ENCODE assay signal across 25 cellular contexts in genomic region chr9:129685933-129686259, GRCh38. TPM values are rescaled to one million over a fixed set of nuclear protein-coding genes. Genes with fewer than 3 reads are reported as not detected.
"Had no signal": no experiment of that assay in that cellular context is flagged by ENCODE, and none has a peak within 500 bp of the region (broad histone marks: within the 10 kb centered on the region; RNA-seq: fewer than 3 reads in every experiment).

No MANE protein-coding gene starts in this region.

- H3K36me3 ChIP-seq: esophagus muscularis mucosa, prostate gland, right lobe of liver, tibial artery, upper lobe of left lung, vagina had no signal

- H3K79me2 ChIP-seq: hepatocyte, parathyroid adenoma had no signal

- H3K4me1 ChIP-seq: esophagus muscularis mucosa, parathyroid adenoma, prostate gland, right lobe of liver, tibial artery, upper lobe of left lung had no signal

- H3K4me2 ChIP-seq: hepatocyte had no signal

- H3K9me3 ChIP-seq: esophagus muscularis mucosa, prostate gland, right lobe of liver, tibial artery, upper lobe of left lung, vagina had no signal

- DNase-seq: cortex of kidney; dorsolateral prefrontal cortex; effector CD8-positive, alpha-beta T cell; foreskin melanocyte; head of caudate nucleus; left colon; left ventricle myocardium superior; mesendoderm; naive thymus-derived CD4-positive, alpha-beta T cell; nucleus accumbens; right lobe of liver; stimulated activated CD4-positive, alpha-beta T cell treated with anti-CD3 and anti-CD28 coated beads, Interleukin-15, amount 100 ng/mL, for 24 hours; stimulated activated CD4-positive, alpha-beta T cell treated with anti-CD3 and anti-CD28 coated beads, Interleukin-1b, Interleukin-23, amount 100 ng/mL, for 48 hours; stimulated activated CD4-positive, alpha-beta T cell treated with anti-CD3 and anti-CD28 coated beads, Interleukin-4, amount 100 ng/mL, for 24 hours; tibial artery; upper lobe of left lung had no signal

- H3K9ac ChIP-seq: parathyroid adenoma had no signal

- H3K4me3 Mint-ChIP-seq: naive thymus-derived CD4-positive, alpha-beta T cell; stimulated activated memory B cell treated with anti-CD40 and anti-IgM and Interleukin-4, amounts not matched to agents 10 μg/mL and 1 μg/mL and 100 μg/mL, for 72 hours; stimulated activated naive CD8-positive, alpha-beta T cell treated with anti-CD3 and anti-CD28 coated beads, Interleukin-15, Interleukin-2, amounts not matched to agents 100 ng/mL and 50 ng/mL, for 24 hours had no signal

- H3K27ac ChIP-seq: dorsolateral prefrontal cortex, esophagus muscularis mucosa, hepatocyte, parathyroid adenoma, prostate gland, right lobe of liver, tibial artery, upper lobe of left lung, vagina had no signal

- H3K4me3 ChIP-seq: dorsolateral prefrontal cortex, esophagus muscularis mucosa, hepatocyte, prostate gland, right lobe of liver, tibial artery, upper lobe of left lung, vagina had no signal

- H3K9me3 Mint-ChIP-seq: naive thymus-derived CD4-positive, alpha-beta T cell; stimulated activated memory B cell treated with anti-CD40 and anti-IgM and Interleukin-4, amounts not matched to agents 10 μg/mL and 1 μg/mL and 100 μg/mL, for 72 hours; stimulated activated naive CD8-positive, alpha-beta T cell treated with anti-CD3 and anti-CD28 coated beads, Interleukin-15, Interleukin-2, amounts not matched to agents 100 ng/mL and 50 ng/mL, for 24 hours had no signal

- ATAC-seq: left ventricle myocardium superior; naive thymus-derived CD4-positive, alpha-beta T cell; right lobe of liver had no signal

- H3K4me1 Mint-ChIP-seq: naive thymus-derived CD4-positive, alpha-beta T cell; stimulated activated memory B cell treated with anti-CD40 and anti-IgM and Interleukin-4, amounts not matched to agents 10 μg/mL and 1 μg/mL and 100 μg/mL, for 72 hours had no signal

- H3K27me3 ChIP-seq: hepatocyte, right lobe of liver, tibial artery, upper lobe of left lung, vagina had no signal

- H3K27ac Mint-ChIP-seq: naive thymus-derived CD4-positive, alpha-beta T cell; stimulated activated memory B cell treated with anti-CD40 and anti-IgM and Interleukin-4, amounts not matched to agents 10 μg/mL and 1 μg/mL and 100 μg/mL, for 72 hours; stimulated activated naive CD8-positive, alpha-beta T cell treated with anti-CD3 and anti-CD28 coated beads, Interleukin-15, Interleukin-2, amounts not matched to agents 100 ng/mL and 50 ng/mL, for 24 hours had no signal

- H3K36me3 Mint-ChIP-seq: naive thymus-derived CD4-positive, alpha-beta T cell; stimulated activated memory B cell treated with anti-CD40 and anti-IgM and Interleukin-4, amounts not matched to agents 10 μg/mL and 1 μg/mL and 100 μg/mL, for 72 hours had no signal

- H2AFZ ChIP-seq: hepatocyte, parathyroid adenoma had no signal

RNA-seq across cellular contexts. Expression of gene PRRX2, which starts 20.4 kb away (rescaled TPM):
- total RNA-seq: kidney epithelial cell, right lobe of liver had no signal
- polyA plus RNA-seq: naive thymus-derived CD4-positive, alpha-beta T cell; neural cell had no signal
